In genomic region chr12:15636060-15636890, GRCh38 we compare ENCODE assay signal across 14 cellular contexts.
DNase-seq lines count a peak whose midpoint lies in the region; ATAC-seq and TF ChIP-seq lines count a peak whose summit lies in the region.
"Had no signal": no experiment of that assay in that cellular context is flagged by ENCODE, and none has a peak within 500 bp of the region (broad histone marks: within the 10 kb centered on the region; RNA-seq: fewer than 3 reads in every experiment).

No MANE protein-coding gene starts in this region.

- DNase-seq in NCI-H1105 treated with DMSO at 0.1 percent for 48 hours (lab: John Stamatoyannopoulos, UW), result peak; percentile 11
- DNase-seq in NCI-H1105 (lab: John Stamatoyannopoulos, UW), result no peak
- no peak for DNase-seq in HCT116 (ENCODE audit: low read depth, low spot score)
- DNase-seq in SK-N-SH, result no peak
- no peak for DNase-seq in mucosa of descending colon
- no peak for DNase-seq in NCI-H1417 treated with DMSO at 0.1 percent for 48 hours (lab: John Stamatoyannopoulos, UW)
- DNase-seq in NK-92 treated with Interleukin-12 subunit alpha and Interleukin-12 subunit beta, amount 100 ng/mL, for 24 hours (lab: John Stamatoyannopoulos, UW), result no peak
- no peak for DNase-seq in RPMI8226
- DNase-seq: activated CD4-positive, alpha-beta T cell treated with anti-CD3 and anti-CD28 coated beads for 36 hours; DND-41; effector memory CD8-positive, alpha-beta T cell; NCI-H1436; NCI-H226 had no signal

- H3K4me2 ChIP-seq in HCT116 (ENCODE audit: low read length) (no peak overlapping the region), SK-N-SH (peak overlapping the region; percentile 67; the same call in 1 of the 2 replicates)

- RAD21 ChIA-PET in HCT116 (lab: Charles Lee; ENCODE audit: low non-redundant PET in 1 of 2, low total read pairs in 2 of 2, uncharacterized antibody in 2 of 2, unreplicated experiment in 2 of 2), result no interaction called here

- TF ChIP-seq EP300 in SK-N-SH (IDR thresholded peaks at IDR 0.05; ENCODE audit: borderline replicate concordance in 1 of 2, low read depth in 1 of 2, low read length in 1 of 2), result 0 out of 4 replicates have a peak, but pooled peaks of 1 of the 2 experiments have one; percentile 5

- H3K9ac ChIP-seq in HCT116 (ENCODE audit: low read length) (no peak overlapping the region), SK-N-SH (peak overlapping the region; percentile 56; the same call in 1 of the 2 replicates)

- CTCF ChIA-PET in HCT116 (lab: Charles Lee), result no interaction called here
- CTCF ChIA-PET in SK-N-SH (lab: Yijun Ruan, JAX), result no interaction called here

- ATAC-seq in HCT116, result peak; percentile 46; the same call in 1 of the 2 replicates
- peak; percentile 43 for ATAC-seq in mucosa of descending colon
- ATAC-seq: activated CD4-positive, alpha-beta T cell treated with anti-CD3 and anti-CD28 coated beads for 36 hours; effector memory CD8-positive, alpha-beta T cell had no signal

- H3K4me3 ChIP-seq in HCT116 (replicated peaks in 1 of 2; ENCODE audit: low read depth in 1 of 2, low read length in 2 of 2) (no peak overlapping the region), SK-N-SH (ENCODE audit: low read depth in 2 of 2, low read length in 1 of 2) (no peak overlapping the region), mucosa of descending colon (no peak overlapping the region)

- H3K4me1 ChIP-seq in HCT116 (ENCODE audit: control insufficient read depth in 1 of 2, insufficient read depth in 2 of 2, low read length in 2 of 2) (peaks cover 55 to 61% of the 10 kb centered on the region in 2 experiments), SK-N-SH (ENCODE audit: control insufficient read depth in 1 of 2, insufficient read depth in 2 of 2, low read depth in 1 of 2, low read length in 1 of 2) (peaks cover 2 to 56% of the 10 kb centered on the region in 2 experiments), mucosa of descending colon (ENCODE audit: low read depth) (no peaks in the 10 kb centered on the region)

- intact Hi-C loops in HCT116 (cut with micrococcal nuclease), result no loop called here
- intact Hi-C loops in mucosa of descending colon (cut with DNase I, micrococcal nuclease), result no loop called here

- no peaks in the 10 kb centered on the region for H3K9me3 ChIP-seq in HCT116 (ENCODE audit: control insufficient read depth in 1 of 2, insufficient read depth in 1 of 2, low read depth in 1 of 2, low read length in 2 of 2)
- no peaks in the 10 kb centered on the region for H3K9me3 ChIP-seq in SK-N-SH
- H3K9me3 ChIP-seq in mucosa of descending colon, result no peaks in the 10 kb centered on the region

- H3K27ac ChIP-seq in HCT116 (ENCODE audit: low read depth, low read length) (peak overlapping the region; percentile 33; the same call in 1 of the 2 replicates), SK-N-SH (ENCODE audit: low read depth in 2 of 2, low read length in 1 of 2) (peak overlapping the region in 1 of 2 experiments; percentile 93; a peak in 2 of 4 replicates)
- H3K27ac ChIP-seq: 22Rv1 had no signal

- WGBS in SK-N-SH (ENCODE audit: low lambda C conversion rate), result 87% methylated on average over 1 of the region's 1 CpG

- H3K27me3 ChIP-seq in HCT116 (ENCODE audit: insufficient read depth, low read length), result no peaks in the 10 kb centered on the region
- no peaks in the 10 kb centered on the region for H3K27me3 ChIP-seq in SK-N-SH (ENCODE audit: insufficient read depth)

- H3K36me3 ChIP-seq in HCT116 (ENCODE audit: control insufficient read depth in 1 of 2, insufficient read depth in 2 of 2, low read length in 2 of 2) (peaks cover 5 to 19% of the 10 kb centered on the region in 2 experiments), SK-N-SH (replicated peaks in 1 of 2; ENCODE audit: control insufficient read depth in 1 of 2, insufficient read depth in 2 of 2, low read length in 1 of 2) (peaks cover 0 to 19% of the 10 kb centered on the region in 2 experiments), mucosa of descending colon (ENCODE audit: low read depth) (no peaks in the 10 kb centered on the region)

- TF ChIP-seq CTCF in HCT116 (IDR thresholded peaks at IDR 0.05 in 2 of 3, conservative IDR thresholded peaks at IDR 0.05 in 1 of 3; ENCODE audit: borderline replicate concordance in 1 of 3, insufficient read depth in 1 of 3, low read depth in 2 of 3, low read length in 2 of 3) (no peak), SK-N-SH (IDR thresholded peaks at IDR 0.05) (no peak), mucosa of descending colon (IDR thresholded peaks at IDR 0.05) (no peak)

- H3K9me2 ChIP-seq in HCT116 (ENCODE audit: insufficient read depth) (no peaks in the 10 kb centered on the region), SK-N-SH (no peaks in the 10 kb centered on the region)

- no peaks in the 10 kb centered on the region; the same call in 1 of the 2 replicates for H3K79me2 ChIP-seq in HCT116 (ENCODE audit: insufficient read depth, low read length)
- no peaks in the 10 kb centered on the region for H3K79me2 ChIP-seq in SK-N-SH (ENCODE audit: insufficient read depth)

- H2AFZ ChIP-seq in HCT116 (ENCODE audit: low read depth, low read length, poor library complexity, severe bottlenecking) (no peak overlapping the region), SK-N-SH (ENCODE audit: low read depth) (no peak overlapping the region)

- POLR2A ChIA-PET in HCT116 (lab: Charles Lee), result interaction anchor here (1.2 kb wide), 1 partner anchor 53 kb away, joined by 3 read pairs; no protein-coding TSS in a partner anchor
- POLR2A ChIA-PET in SK-N-SH (lab: Yijun Ruan, JAX), result no interaction called here

- H4K20me1 ChIP-seq in HCT116 (ENCODE audit: insufficient read depth), result no peaks in the 10 kb centered on the region
- H4K20me1 ChIP-seq in SK-N-SH (ENCODE audit: insufficient read depth), result no peaks in the 10 kb centered on the region

- peak; percentile 32; the same call in 1 of the 2 replicates for TF ChIP-seq RAD21 in HCT116 (IDR thresholded peaks at IDR 0.05; ENCODE audit: low read depth)
- no peak for TF ChIP-seq RAD21 in SK-N-SH (IDR thresholded peaks at IDR 0.05; ENCODE audit: low read length)

- TF ChIP-seq POLR2A in HCT116 (IDR thresholded peaks at IDR 0.05; ENCODE audit: borderline replicate concordance, extremely low read depth, insufficient read depth, insufficient read length), result no peak

- peaks cover 58% of the 10 kb centered on the region for H3F3A ChIP-seq in SK-N-SH (replicated peaks; ENCODE audit: insufficient read depth)

- BruUV-seq in HCT116 (replicated peaks; lab: Mats Ljungman, UMichigan), result no TSS peak

TF ChIP-seq in HCT116, 20 proteins besides CTCF, POLR2A, EP300 and RAD21 (continues in another document):
- TF ChIP-seq FOSL1 (IDR thresholded peaks at IDR 0.05; ENCODE audit: low read depth) (no peak), ZBTB33 (IDR thresholded peaks at IDR 0.05; ENCODE audit: extremely low read depth, insufficient replicate concordance, low read length) (no peak), SRF (IDR thresholded peaks at IDR 0.05; ENCODE audit: low read depth) (no peak), ZFX (IDR thresholded peaks at IDR 0.05) (no peak), POLR2AphosphoS5 (IDR thresholded peaks at IDR 0.05; ENCODE audit: low read depth, low read length) (no peak), TCF7L2 (IDR thresholded peaks at IDR 0.05; ENCODE audit: borderline replicate concordance, extremely low read depth, insufficient read depth, insufficient read length) (no peak), ZNF274 (IDR thresholded peaks at IDR 0.05; ENCODE audit: low read depth, low read length) (no peak), YY1 (IDR thresholded peaks at IDR 0.05; ENCODE audit: extremely low read depth, insufficient replicate concordance, low read depth, low read length) (no peak), SP1 (IDR thresholded peaks at IDR 0.05; ENCODE audit: low read depth) (no peak)

TF ChIP-seq in SK-N-SH, 30 proteins besides CTCF, POLR2A, EP300 and RAD21:
- TF ChIP-seq TCF12 (IDR thresholded peaks at IDR 0.05) (peak; percentile 60), FOXM1 (IDR thresholded peaks at IDR 0.05; ENCODE audit: low read depth) (no peak), PBX3 (IDR thresholded peaks at IDR 0.05) (0 out of 2 replicates have a peak, but pooled peaks have one; percentile 14)
